Comparison of ENCODE assay signal across 19 cellular contexts in the genomic region with DNA sequence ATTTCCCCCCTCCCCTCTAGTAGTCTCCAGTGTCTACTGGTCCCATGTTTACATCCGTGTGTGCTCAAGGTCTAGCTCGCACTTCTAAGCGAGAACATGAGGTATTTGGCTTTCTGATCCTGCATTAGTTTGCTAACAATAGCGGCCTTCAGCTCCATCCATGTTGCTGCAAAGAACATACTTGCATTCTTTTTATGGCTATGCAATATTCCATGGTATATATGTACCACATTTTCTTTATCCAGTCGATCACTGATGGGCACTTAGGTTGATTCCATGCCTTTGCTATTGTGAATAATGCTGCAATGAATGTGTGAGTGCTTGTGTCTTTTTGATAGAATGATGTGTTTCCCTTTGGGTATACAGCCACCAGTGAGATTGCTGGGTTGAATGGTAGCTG.
DNase-seq lines count a peak whose midpoint lies in the region; ATAC-seq, FAIRE-seq and TF ChIP-seq lines count a peak whose summit lies in the region.
"Had no signal": no experiment of that assay in that cellular context is flagged by ENCODE, and none has a peak within 500 bp of the region (broad histone marks: within the 10 kb centered on the region; RNA-seq: fewer than 3 reads in every experiment).

No MANE protein-coding gene starts in this region.

- no peak overlapping the region for H3K4me3 Mint-ChIP-seq in activated naive CD4-positive, alpha-beta T cell treated with anti-CD3 and anti-CD28 coated beads, Interleukin-2, amount 50 U/mL, for 24 hours
- H3K4me3 Mint-ChIP-seq: CD14-positive monocyte; CD4-positive, alpha-beta T cell had no signal

- intact Hi-C loops in GM12878 (cut with micrococcal nuclease; ENCODE audit: unreplicated experiment), result no loop called here

- DNase-seq in activated naive CD4-positive, alpha-beta T cell treated with anti-CD3 and anti-CD28 coated beads, Interleukin-2, amount 50 U/mL, for 72 hours (ENCODE audit: low spot score in 2 of 2), result no peak
- DNase-seq in GM12878 (ENCODE audit: low read depth, low spot score) (no peak), substantia nigra (lab: John Stamatoyannopoulos, UW) (no peak)
- DNase-seq: 8988T; Calu3; CD4-positive, alpha-beta T cell; COR-L47; DMS53; DMS79 treated with DMSO at 0.1 percent for 48 hours; GF-D8; GOT3 had no signal

- SMC1A ChIA-PET in GM12878 (lab: Charles Lee; ENCODE audit: uncharacterized antibody, unreplicated experiment), result no interaction called here

- peaks cover 29 to 70% (median 53%) of the 10 kb centered on the region in 10 experiments for H3K4me1 ChIP-seq in BLaER1 treated with 17β-estradiol and CSF1 and Interleukin-3, amounts not matched to agents 10 nM and 100 nM
- no peaks in the 10 kb centered on the region for H3K4me1 ChIP-seq in GM12878 (ENCODE audit: control insufficient read depth, insufficient read depth, low read length)
- H3K4me1 ChIP-seq: A549, HAP-1 had no signal

- POLR2A ChIA-PET in GM12878 (lab: Charles Lee), result no interaction called here

- ATAC-seq in activated naive CD4-positive, alpha-beta T cell treated with anti-CD3 and anti-CD28 coated beads, Interleukin-2, amount 50 U/mL, for 72 hours, result no peak
- no peak for ATAC-seq in GM12878
- ATAC-seq in HG02763 (IDR thresholded peaks at IDR 0.05; ENCODE audit: unreplicated experiment), result no peak
- ATAC-seq: A549 had no signal

- no peak for TF ChIP-seq POLR2A in GM12878 (IDR thresholded peaks at IDR 0.05; ENCODE audit: low read depth, low read length)

- peaks cover 27% of the 10 kb centered on the region for H3K36me3 Mint-ChIP-seq in activated naive CD4-positive, alpha-beta T cell treated with anti-CD3 and anti-CD28 coated beads, Interleukin-2, amount 50 U/mL, for 24 hours
- H3K36me3 Mint-ChIP-seq in activated naive CD4-positive, alpha-beta T cell treated with anti-CD3 and anti-CD28 coated beads, Interleukin-2, amount 50 U/mL, for 72 hours, result peaks cover 38 to 40% of the 10 kb centered on the region in 2 donors

- FAIRE-seq in GM12878 (lab: Jason Lieb, UNC), result no peak
- FAIRE-seq: A549, GM12892, H54 had no signal

- TF ChIP-seq RAD21 in GM12878 (IDR thresholded peaks at IDR 0.05; ENCODE audit: insufficient read depth, low read depth, low read length), result no peak

- peaks cover 0 to 46% (median 22%) of the 10 kb centered on the region in 11 experiments; a peak in 16 of 22 replicates for H3K9me3 ChIP-seq in BLaER1 treated with 17β-estradiol and CSF1 and Interleukin-3, amounts not matched to agents 10 nM and 100 nM (replicated peaks in 1 of 11)
- H3K9me3 ChIP-seq in GM12878 (replicated peaks; ENCODE audit: control insufficient read depth, insufficient read depth, low read length), result no peaks in the 10 kb centered on the region
- H3K9me3 ChIP-seq: A549, HAP-1 had no signal

- H3K4me2 ChIP-seq in BLaER1 treated with 17β-estradiol and CSF1 and Interleukin-3, amounts not matched to agents 10 nM and 100 nM, result peak overlapping the region in 10 of 11 experiments; percentile 7 to 76 (median 63); a peak in 16 of 22 replicates
- no peak overlapping the region for H3K4me2 ChIP-seq in GM12878 (ENCODE audit: control insufficient read depth, insufficient read depth)
- H3K4me2 ChIP-seq: A549 had no signal

- no peaks in the 10 kb centered on the region for H4K20me1 ChIP-seq in BLaER1 treated with 17β-estradiol and CSF1 and Interleukin-3, amounts not matched to agents 10 nM and 100 nM
- no peaks in the 10 kb centered on the region for H4K20me1 ChIP-seq in GM12878 (ENCODE audit: control insufficient read depth, insufficient read depth)

- peaks cover 13 to 100% (median 89%) of the 10 kb centered on the region in 11 experiments; a peak in 21 of 22 replicates for H3K36me3 ChIP-seq in BLaER1 treated with 17β-estradiol and CSF1 and Interleukin-3, amounts not matched to agents 10 nM and 100 nM
- H3K36me3 ChIP-seq in GM12878 (ENCODE audit: control insufficient read depth in 2 of 2, insufficient read depth in 2 of 2, low read length in 1 of 2), result peaks cover 7 to 30% of the 10 kb centered on the region in 2 experiments

- H3K79me2 ChIP-seq in GM12878 (ENCODE audit: control insufficient read depth, insufficient read depth, low read length), result no peaks in the 10 kb centered on the region; the same call in 1 of the 2 replicates

- no peak overlapping the region; a peak in 1 of 20 replicates for H3K4me3 ChIP-seq in BLaER1 treated with 17β-estradiol and CSF1 and Interleukin-3, amounts not matched to agents 10 nM and 100 nM
- H3K4me3 ChIP-seq in GM12878, result no peak overlapping the region
- H3K4me3 ChIP-seq: A549, HAP-1 had no signal

- H3K9me3 Mint-ChIP-seq in activated naive CD4-positive, alpha-beta T cell treated with anti-CD3 and anti-CD28 coated beads, Interleukin-2, amount 50 U/mL, for 24 hours, result no peaks in the 10 kb centered on the region
- no peaks in the 10 kb centered on the region for H3K9me3 Mint-ChIP-seq in activated naive CD4-positive, alpha-beta T cell treated with anti-CD3 and anti-CD28 coated beads, Interleukin-2, amount 50 U/mL, for 72 hours
- H3K9me3 Mint-ChIP-seq: CD14-positive monocyte; CD4-positive, alpha-beta T cell had no signal

- H2AFZ ChIP-seq in GM12878 (ENCODE audit: control insufficient read depth, low read depth, low read length), result no peak overlapping the region

- H3K9ac ChIP-seq in BLaER1 treated with 17β-estradiol and CSF1 and Interleukin-3, amounts not matched to agents 10 nM and 100 nM, result peak overlapping the region in 8 of 11 experiments; percentile 40 to 72 (median 53); a peak in 9 of 22 replicates
- no peak overlapping the region for H3K9ac ChIP-seq in GM12878 (ENCODE audit: control insufficient read depth, insufficient read depth, low read length)

- no peaks in the 10 kb centered on the region for H3K27me3 Mint-ChIP-seq in activated naive CD4-positive, alpha-beta T cell treated with anti-CD3 and anti-CD28 coated beads, Interleukin-2, amount 50 U/mL, for 24 hours
- H3K27me3 Mint-ChIP-seq: CD4-positive, alpha-beta T cell had no signal

- no peak for TF ChIP-seq EP300 in GM12878 (IDR thresholded peaks at IDR 0.05; ENCODE audit: borderline replicate concordance in 1 of 2, control insufficient read depth in 1 of 2, low read depth in 2 of 2, low read length in 2 of 2)

- no peaks in the 10 kb centered on the region for H3K27me3 ChIP-seq in BLaER1 treated with 17β-estradiol and CSF1 and Interleukin-3, amounts not matched to agents 10 nM and 100 nM
- H3K27me3 ChIP-seq in GM12878 (replicated peaks in 1 of 2; ENCODE audit: control insufficient read depth in 2 of 2, insufficient read depth in 2 of 2, low read length in 1 of 2), result no peaks in the 10 kb centered on the region

- H3K27ac Mint-ChIP-seq in activated naive CD4-positive, alpha-beta T cell treated with anti-CD3 and anti-CD28 coated beads, Interleukin-2, amount 50 U/mL, for 24 hours, result peak overlapping the region; percentile 51
- no peak overlapping the region for H3K27ac Mint-ChIP-seq in activated naive CD4-positive, alpha-beta T cell treated with anti-CD3 and anti-CD28 coated beads, Interleukin-2, amount 50 U/mL, for 72 hours
- H3K27ac Mint-ChIP-seq: CD4-positive, alpha-beta T cell had no signal

- WGBS in GM12878 (ENCODE audit: insufficient coverage, insufficient replicate concordance, low lambda C conversion rate, missing lambda C conversion rate), result over 99% methylated on average over 5 of the region's 5 CpGs

- TSS peak; percentile 54 for BruUV-seq in GM12878 (replicated peaks; lab: Mats Ljungman, UMichigan)

- RAD21 ChIA-PET in GM12878 (lab: Charles Lee; ENCODE audit: unreplicated experiment), result no interaction called here

- in situ Hi-C loops in GM12878 (cut with MboI), result no loop called here

- H3K27ac ChIP-seq in BLaER1 treated with 17β-estradiol and CSF1 and Interleukin-3, amounts not matched to agents 10 nM and 100 nM, result peak overlapping the region in 10 of 11 experiments; percentile 10 to 98 (median 82); a peak in 18 of 22 replicates
- no peak overlapping the region for H3K27ac ChIP-seq in GM12878 (ENCODE audit: control insufficient read depth, insufficient read depth)
- no peak overlapping the region for H3K27ac ChIP-seq in substantia nigra (ENCODE audit: low read depth, low read length, poor library complexity, severe bottlenecking)
- H3K27ac ChIP-seq: A549 had no signal

- CTCF ChIA-PET in GM12878 (lab: Yijun Ruan, JAX), result interaction anchor here (0.6 kb wide), 1 partner anchor 376 kb away, joined by 3 read pairs; no protein-coding TSS in a partner anchor

- TF ChIP-seq CTCF in GM12878 (IDR thresholded peaks at IDR 0.05 in 2 of 3, conservative IDR thresholded peaks at IDR 0.05 in 1 of 3; ENCODE audit: control insufficient read depth in 2 of 3, extremely low read depth in 1 of 3, insufficient read depth in 1 of 3, low read depth in 3 of 3, low read length in 3 of 3), result no peak

- H3K4me1 Mint-ChIP-seq in activated naive CD4-positive, alpha-beta T cell treated with anti-CD3 and anti-CD28 coated beads, Interleukin-2, amount 50 U/mL, for 24 hours, result peaks cover 42% of the 10 kb centered on the region

TF ChIP-seq in GM12878, 131 proteins besides CTCF, POLR2A, EP300 and RAD21 (continues in another document):
- TF ChIP-seq, protein P1, sequence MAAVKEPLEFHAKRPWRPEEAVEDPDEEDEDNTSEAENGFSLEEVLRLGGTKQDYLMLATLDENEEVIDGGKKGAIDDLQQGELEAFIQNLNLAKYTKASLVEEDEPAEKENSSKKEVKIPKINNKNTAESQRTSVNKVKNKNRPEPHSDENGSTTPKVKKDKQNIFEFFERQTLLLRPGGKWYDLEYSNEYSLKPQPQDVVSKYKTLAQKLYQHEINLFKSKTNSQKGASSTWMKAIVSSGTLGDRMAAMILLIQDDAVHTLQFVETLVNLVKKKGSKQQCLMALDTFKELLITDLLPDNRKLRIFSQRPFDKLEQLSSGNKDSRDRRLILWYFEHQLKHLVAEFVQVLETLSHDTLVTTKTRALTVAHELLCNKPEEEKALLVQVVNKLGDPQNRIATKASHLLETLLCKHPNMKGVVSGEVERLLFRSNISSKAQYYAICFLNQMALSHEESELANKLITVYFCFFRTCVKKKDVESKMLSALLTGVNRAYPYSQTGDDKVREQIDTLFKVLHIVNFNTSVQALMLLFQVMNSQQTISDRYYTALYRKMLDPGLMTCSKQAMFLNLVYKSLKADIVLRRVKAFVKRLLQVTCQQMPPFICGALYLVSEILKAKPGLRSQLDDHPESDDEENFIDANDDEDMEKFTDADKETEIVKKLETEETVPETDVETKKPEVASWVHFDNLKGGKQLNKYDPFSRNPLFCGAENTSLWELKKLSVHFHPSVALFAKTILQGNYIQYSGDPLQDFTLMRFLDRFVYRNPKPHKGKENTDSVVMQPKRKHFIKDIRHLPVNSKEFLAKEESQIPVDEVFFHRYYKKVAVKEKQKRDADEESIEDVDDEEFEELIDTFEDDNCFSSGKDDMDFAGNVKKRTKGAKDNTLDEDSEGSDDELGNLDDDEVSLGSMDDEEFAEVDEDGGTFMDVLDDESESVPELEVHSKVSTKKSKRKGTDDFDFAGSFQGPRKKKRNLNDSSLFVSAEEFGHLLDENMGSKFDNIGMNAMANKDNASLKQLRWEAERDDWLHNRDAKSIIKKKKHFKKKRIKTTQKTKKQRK (IDR thresholded peaks at IDR 0.05; ENCODE audit: low read depth, low read length), result no peak
- TF ChIP-seq RCOR1 (conservative IDR thresholded peaks at IDR 0.05; ENCODE audit: low read depth, low read length) (no peak), SMARCA5 (IDR thresholded peaks at IDR 0.05) (no peak), CHD2 (IDR thresholded peaks at IDR 0.05; ENCODE audit: borderline replicate concordance, low read depth, low read length) (no peak)

Comparison
In these comparisons a context has a peak if more than half of its experiments do, and no peak if none do; other contexts are left out.
1. H3K27ac ChIP-seq: peak in BLaER1 treated with 17β-estradiol and CSF1 and Interleukin-3, amounts not matched to agents 10 nM and 100 nM (10 of 11); none in GM12878 (single experiment) and substantia nigra (single experiment).